ENCODE assay signal across 13 cellular contexts in genomic region chr4:2142630-2143427, GRCh38.
DNase-seq lines count a peak whose midpoint lies in the region; FAIRE-seq and TF ChIP-seq lines count a peak whose summit lies in the region.
"Had no signal": no experiment of that assay in that cellular context is flagged by ENCODE, and none has a peak within 500 bp of the region (broad histone marks: within the 10 kb centered on the region; RNA-seq: fewer than 3 reads in every experiment).

No MANE protein-coding gene starts in this region.

- no peak overlapping the region for H3K23ac ChIP-seq in trophoblast cell (ENCODE audit: low read length)

- no peak overlapping the region for H3K9ac ChIP-seq in trophoblast cell (ENCODE audit: low read length)

- H3K4ac ChIP-seq in trophoblast cell (ENCODE audit: low read depth, low read length), result no peak overlapping the region

- H3K9me3 ChIP-seq in trophoblast cell (ENCODE audit: insufficient read depth, low read depth, low read length), result no peaks in the 10 kb centered on the region

- H3K4me3 ChIP-seq in trophoblast cell (ENCODE audit: low read depth, low read length), result no peak overlapping the region

- H3K4me1 ChIP-seq in trophoblast cell (ENCODE audit: control insufficient read depth in 1 of 2, insufficient read depth in 2 of 2, low read length in 2 of 2), result no peaks in the 10 kb centered on the region

- no peaks in the 10 kb centered on the region for H3K79me2 ChIP-seq in trophoblast cell (ENCODE audit: control insufficient read depth, insufficient read depth, low read length, poor library complexity)

- FAIRE-seq in H54 (lab: Jason Lieb, UNC), result no peak
- FAIRE-seq: islet of Langerhans had no signal

- H3K27ac ChIP-seq in trophoblast cell (ENCODE audit: low read depth, low read length), result no peak overlapping the region
- H3K27ac ChIP-seq: RWPE1, VCaP had no signal

- DNase-seq in EH (ENCODE audit: low read depth) (peak; percentile 25), OCI-M1 (lab: John Stamatoyannopoulos, UW) (peak; percentile 43), dermis blood vessel endothelial cell (peak; percentile 20), pons (ENCODE audit: low spot score) (peak; percentile 57), trophoblast cell (no peak), cortex of kidney (lab: John Stamatoyannopoulos, UW) (no peak), H54 (ENCODE audit: insufficient read length, low spot score) (no peak), mucosa of gallbladder (ENCODE audit: low spot score) (no peak)
- DNase-seq: natural killer cell, NCI-H446 treated with DMSO at 0.1 percent for 48 hours had no signal

- no peak overlapping the region for H3K18ac ChIP-seq in trophoblast cell (ENCODE audit: low read length)

- no peak overlapping the region for H2BK12ac ChIP-seq in trophoblast cell (ENCODE audit: low read length)

- H3K27me3 ChIP-seq in trophoblast cell (ENCODE audit: insufficient read depth, low read length), result no peaks in the 10 kb centered on the region

- H2BK5ac ChIP-seq in trophoblast cell (ENCODE audit: low read depth, low read length, poor library complexity), result no peak overlapping the region

- H3K79me1 ChIP-seq in trophoblast cell (ENCODE audit: low read length), result no peaks in the 10 kb centered on the region

- H2AFZ ChIP-seq in trophoblast cell (ENCODE audit: insufficient read depth, low read length, poor library complexity), result no peak overlapping the region

- H4K91ac ChIP-seq in trophoblast cell (ENCODE audit: low read depth, low read length), result no peak overlapping the region

- H2BK120ac ChIP-seq in trophoblast cell (ENCODE audit: insufficient read depth, low read length, poor library complexity), result no peak overlapping the region

- TF ChIP-seq POLR2A in H54 (IDR thresholded peaks at IDR 0.05; ENCODE audit: low read depth, low read length), result no peak

- H3K36me3 ChIP-seq in trophoblast cell (ENCODE audit: control insufficient read depth in 1 of 2, insufficient read depth in 2 of 2, low read length in 2 of 2), result no peaks in the 10 kb centered on the region

- no peak overlapping the region for H2AK5ac ChIP-seq in trophoblast cell (ENCODE audit: low read length)

- H4K8ac ChIP-seq in trophoblast cell (ENCODE audit: low read depth, low read length), result no peak overlapping the region

- no peak overlapping the region for H3K14ac ChIP-seq in trophoblast cell (ENCODE audit: low read length)

- H3K4me2 ChIP-seq in trophoblast cell (ENCODE audit: low read length), result no peak overlapping the region

- H4K12ac ChIP-seq in trophoblast cell (ENCODE audit: low read depth, low read length), result no peak overlapping the region

- WGBS in trophoblast cell (ENCODE audit: extremely low coverage, insufficient coverage, insufficient read length), result no CpG with 5 or more reads among the region's 7 CpGs

Comparison
In these comparisons a context has a peak if more than half of its experiments do, and no peak if none do; other contexts are left out.
1. DNase-seq: peak in EH (single experiment), OCI-M1 (single experiment), dermis blood vessel endothelial cell (single experiment) and pons (single experiment); none in trophoblast cell (0 of 2), cortex of kidney (single experiment), H54 (single experiment) and mucosa of gallbladder (single experiment).